Comparison of ENCODE assay signal across 25 cellular contexts in the genomic region with DNA sequence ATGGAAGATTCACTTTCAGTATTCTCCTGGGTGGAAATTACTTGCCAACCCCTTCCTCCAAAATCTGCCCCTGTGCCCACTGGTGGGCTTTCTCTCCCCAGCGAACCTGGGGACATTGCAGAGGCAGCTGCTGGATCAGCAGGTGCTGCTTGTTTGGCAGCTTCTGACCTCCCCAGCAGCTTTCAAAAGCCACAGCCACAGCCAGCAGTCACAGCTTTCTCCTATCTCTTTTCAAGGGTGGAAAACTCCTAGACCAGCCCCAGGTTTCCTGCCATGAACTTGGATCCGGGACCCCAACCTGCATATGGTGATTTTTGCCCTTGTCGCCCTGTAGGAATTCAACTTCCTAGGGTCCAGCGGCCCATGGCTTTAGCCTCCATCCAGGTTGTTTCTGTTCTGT.
"Had no signal": no experiment of that assay in that cellular context is flagged by ENCODE, and none has a peak within 500 bp of the region (broad histone marks: within the 10 kb centered on the region; RNA-seq: fewer than 3 reads in every experiment).

No MANE protein-coding gene starts in this region.

- ATAC-seq: activated T-helper 17 cell treated with anti-CD3 and anti-CD28 coated beads, Interleukin-2, amount 50 U/mL, for 72 hours; K562; PC-3 had no signal

- H3K4me3 ChIP-seq: K562 had no signal

- H3K4me3 Mint-ChIP-seq: activated B cell treated with CpG ODN at 0.5 μM for 24 hours; activated CD4-positive, alpha-beta memory T cell treated with anti-CD3 and anti-CD28 coated beads for 36 hours; activated CD4-positive, alpha-beta T cell treated with anti-CD3 and anti-CD28 coated beads, Interleukin-2, amount 10 ng/mL, durations not matched to agents 7 days and 5 days; activated naive CD4-positive, alpha-beta T cell treated with anti-CD3 and anti-CD28 coated beads for 36 hours; activated naive CD8-positive, alpha-beta T cell treated with anti-CD3 and anti-CD28 coated beads for 36 hours; activated T-helper 17 cell treated with anti-CD3 and anti-CD28 coated beads, Interleukin-2, amount 50 U/mL, for 72 hours; T-helper 1 cell treated with Interleukin-12 subunit alpha and Interleukin-12 subunit beta and Interleukin-4 antibody, amounts not matched to agents 30 μg/mL and 1 μg/mL, for 36 hours had no signal

- H3K9me3 Mint-ChIP-seq: activated B cell treated with CpG ODN at 0.5 μM for 24 hours; activated CD4-positive, alpha-beta T cell treated with anti-CD3 and anti-CD28 coated beads, Interleukin-2, amount 10 ng/mL, durations not matched to agents 7 days and 5 days; activated naive CD8-positive, alpha-beta T cell treated with anti-CD3 and anti-CD28 coated beads for 36 hours had no signal

- H3K4me1 Mint-ChIP-seq: activated B cell treated with CpG ODN at 0.5 μM for 24 hours; activated CD4-positive, alpha-beta T cell treated with anti-CD3 and anti-CD28 coated beads, Interleukin-2, amount 10 ng/mL, durations not matched to agents 7 days and 5 days; activated naive CD8-positive, alpha-beta T cell treated with anti-CD3 and anti-CD28 coated beads for 36 hours; activated T-helper 17 cell treated with anti-CD3 and anti-CD28 coated beads, Interleukin-2, amount 50 U/mL, for 72 hours had no signal

- H3K27me3 Mint-ChIP-seq: activated CD4-positive, alpha-beta memory T cell treated with anti-CD3 and anti-CD28 coated beads for 36 hours; activated CD4-positive, alpha-beta T cell treated with anti-CD3 and anti-CD28 coated beads, Interleukin-2, amount 10 ng/mL, durations not matched to agents 7 days and 5 days; activated naive CD8-positive, alpha-beta T cell treated with anti-CD3 and anti-CD28 coated beads for 36 hours; activated T-helper 17 cell treated with anti-CD3 and anti-CD28 coated beads, Interleukin-2, amount 50 U/mL, for 72 hours had no signal

- DNase-seq: activated B cell treated with CpG ODN at 0.5 μM for 24 hours; activated CD4-positive, alpha-beta memory T cell treated with anti-CD3 and anti-CD28 coated beads for 36 hours; activated CD4-positive, alpha-beta T cell treated with anti-CD3 and anti-CD28 coated beads for 1 hour; activated CD4-positive, alpha-beta T cell treated with anti-CD3 and anti-CD28 coated beads, Interleukin-2, amount 10 ng/mL, durations not matched to agents 7 days and 5 days; activated CD8-positive, alpha-beta memory T cell treated with anti-CD3 and anti-CD28 coated beads for 24 hours; activated gamma-delta T cell; activated naive CD4-positive, alpha-beta T cell treated with anti-CD3 and anti-CD28 coated beads for 36 hours; activated naive CD8-positive, alpha-beta T cell treated with anti-CD3 and anti-CD28 coated beads for 36 hours; activated T-cell treated with anti-CD3 and anti-CD28 coated beads, Interleukin-2, amount 50 U/mL, for 48 hours; cerebellar nuclear complex; Karpas-422; MM.1S; NCI-H1105 treated with DMSO at 0.1 percent for 48 hours; NCI-H1436 treated with DMSO at 0.1 percent for 48 hours; NCI-H187; NCI-H2081; NCI-H2227 treated with DMSO at 0.1 percent for 48 hours; NCI-H446 treated with DMSO at 0.1 percent for 48 hours; NCI-H524 treated with DMSO at 0.1 percent for 48 hours; PC-3; SHP77 treated with DMSO at 0.1 percent for 48 hours; T-helper 9 cell had no signal

- H3K27ac Mint-ChIP-seq: activated B cell treated with CpG ODN at 0.5 μM for 24 hours; activated CD4-positive, alpha-beta memory T cell treated with anti-CD3 and anti-CD28 coated beads for 36 hours; activated CD4-positive, alpha-beta T cell treated with anti-CD3 and anti-CD28 coated beads, Interleukin-2, amount 10 ng/mL, durations not matched to agents 7 days and 5 days; activated naive CD4-positive, alpha-beta T cell treated with anti-CD3 and anti-CD28 coated beads for 36 hours; activated naive CD8-positive, alpha-beta T cell treated with anti-CD3 and anti-CD28 coated beads for 36 hours; activated T-helper 17 cell treated with anti-CD3 and anti-CD28 coated beads, Interleukin-2, amount 50 U/mL, for 72 hours; T-helper 1 cell treated with Interleukin-12 subunit alpha and Interleukin-12 subunit beta and Interleukin-4 antibody, amounts not matched to agents 30 μg/mL and 1 μg/mL, for 36 hours had no signal

- H3K36me3 Mint-ChIP-seq: activated CD4-positive, alpha-beta memory T cell treated with anti-CD3 and anti-CD28 coated beads for 36 hours; activated naive CD8-positive, alpha-beta T cell treated with anti-CD3 and anti-CD28 coated beads for 36 hours had no signal
